9 cellular contexts compared by ENCODE assay signal in genomic region chr3:112302881-112303761, GRCh38. TPM values are rescaled to one million over a fixed set of nuclear protein-coding genes. Genes with fewer than 3 reads are reported as not detected.
DNase-seq lines count a peak whose midpoint lies in the region; ATAC-seq and TF ChIP-seq lines count a peak whose summit lies in the region.
"Had no signal": no experiment of that assay in that cellular context is flagged by ENCODE, and none has a peak within 500 bp of the region (broad histone marks: within the 10 kb centered on the region; RNA-seq: fewer than 3 reads in every experiment).

No MANE protein-coding gene starts in this region.

- H3K79me2 ChIP-seq in ACC112 (ENCODE audit: control insufficient read depth, insufficient read depth, low read length, unreplicated experiment), result no peaks in the 10 kb centered on the region

- H3K9me3 ChIP-seq in tibial nerve, result peaks cover 0 to 4% (median 0%) of the 10 kb centered on the region in 4 donors

- no peaks in the 10 kb centered on the region for H3K9me3 Mint-ChIP-seq in activated CD8-positive, alpha-beta T cell treated with anti-CD3 and anti-CD28 coated beads, Interleukin-2, amount 10 ng/mL, durations not matched to agents 7 days and 5 days (ENCODE audit: insufficient read depth)
- H3K9me3 Mint-ChIP-seq: activated naive CD4-positive, alpha-beta T cell treated with anti-CD3 and anti-CD28 coated beads, Interleukin-2, amount 50 U/mL, for 24 hours had no signal

- POLR2A ChIA-PET in activated CD8-positive, alpha-beta T cell treated with anti-CD3 and anti-CD28 coated beads, Interleukin-2, amount 10 ng/mL, durations not matched to agents 7 days and 5 days (lab: Charles Lee), result interaction anchor here (0.7 to 1.0 kb wide), 2 partner anchors 257 to 263 kb away, joined by 3 to 4 read pairs; no protein-coding TSS in a partner anchor

- H2AFZ ChIP-seq in ACC112 (ENCODE audit: low read length, unreplicated experiment), result peak overlapping the region; percentile 82

- no peaks in the 10 kb centered on the region for H3K27me3 Mint-ChIP-seq in activated CD8-positive, alpha-beta T cell treated with anti-CD3 and anti-CD28 coated beads, Interleukin-2, amount 10 ng/mL, durations not matched to agents 7 days and 5 days (ENCODE audit: low read depth)
- H3K27me3 Mint-ChIP-seq: activated naive CD4-positive, alpha-beta T cell treated with anti-CD3 and anti-CD28 coated beads, Interleukin-2, amount 50 U/mL, for 24 hours had no signal

- H3K36me3 ChIP-seq in ACC112 (ENCODE audit: insufficient read depth, low read length) (no peaks in the 10 kb centered on the region), H7 (replicated peaks; ENCODE audit: control insufficient read depth, insufficient read depth, low read length) (no peaks in the 10 kb centered on the region), tibial nerve (no peaks in the 10 kb centered on the region)

- no peak overlapping the region for H3K27ac Mint-ChIP-seq in activated CD8-positive, alpha-beta T cell treated with anti-CD3 and anti-CD28 coated beads, Interleukin-2, amount 10 ng/mL, durations not matched to agents 7 days and 5 days
- H3K27ac Mint-ChIP-seq: activated naive CD4-positive, alpha-beta T cell treated with anti-CD3 and anti-CD28 coated beads, Interleukin-2, amount 50 U/mL, for 24 hours had no signal

- H3K27ac ChIP-seq in ACC112 (ENCODE audit: low read depth, low read length) (no peak overlapping the region), tibial nerve (peak overlapping the region; percentile 29 to 66 (median 40))

- H3K4me1 ChIP-seq in ACC112 (ENCODE audit: control insufficient read depth, insufficient read depth, low read length, unreplicated experiment), result peaks cover 14% of the 10 kb centered on the region
- peaks cover 0 to 22% (median 0%) of the 10 kb centered on the region in 4 donors for H3K4me1 ChIP-seq in tibial nerve

- no peak overlapping the region for H3K4me3 Mint-ChIP-seq in activated CD8-positive, alpha-beta T cell treated with anti-CD3 and anti-CD28 coated beads, Interleukin-2, amount 10 ng/mL, durations not matched to agents 7 days and 5 days
- H3K4me3 Mint-ChIP-seq: activated naive CD4-positive, alpha-beta T cell treated with anti-CD3 and anti-CD28 coated beads, Interleukin-2, amount 50 U/mL, for 24 hours had no signal

- 12 to 13% methylated on average over 12 of the region's 12 CpGs for WGBS in tibial nerve, 2 donors

- DNase-seq in H7, result peak; percentile 17
- peak; percentile 41 for DNase-seq in activated CD8-positive, alpha-beta T cell treated with anti-CD3 and anti-CD28 coated beads, Interleukin-2, amount 10 ng/mL, durations not matched to agents 7 days and 5 days
- DNase-seq in iPS-NIHi11 (ENCODE audit: low spot score), result peak; percentile 58
- no peak for DNase-seq in tibial nerve (ENCODE audit: low spot score in 2 of 2)
- DNase-seq in amygdala (lab: John Stamatoyannopoulos, UW), result no peak
- DNase-seq in DMS 273 treated with DMSO at 0.1 percent for 48 hours (lab: John Stamatoyannopoulos, UW), result no peak

- H3K4me1 Mint-ChIP-seq in activated CD8-positive, alpha-beta T cell treated with anti-CD3 and anti-CD28 coated beads, Interleukin-2, amount 10 ng/mL, durations not matched to agents 7 days and 5 days (ENCODE audit: low read depth), result peaks cover 8% of the 10 kb centered on the region

- H3K4me3 ChIP-seq in ACC112 (ENCODE audit: low read depth, low read length), result peak overlapping the region; percentile 76
- peak overlapping the region; percentile 24 for H3K4me3 ChIP-seq in H7 (ENCODE audit: insufficient read depth, low read depth, low read length)
- peak overlapping the region; percentile 14 to 56 (median 34) for H3K4me3 ChIP-seq in tibial nerve

- TF ChIP-seq EP300 in tibial nerve (IDR thresholded peaks at IDR 0.05), result no peak

- ATAC-seq in activated CD8-positive, alpha-beta T cell treated with anti-CD3 and anti-CD28 coated beads, Interleukin-2, amount 10 ng/mL, durations not matched to agents 7 days and 5 days, result peak; percentile 69
- no peak for ATAC-seq in GM21786 (IDR thresholded peaks at IDR 0.05; ENCODE audit: unreplicated experiment)

- H3K27me3 ChIP-seq in ACC112 (ENCODE audit: insufficient read depth, low read length) (no peaks in the 10 kb centered on the region), H7 (ENCODE audit: control insufficient read depth, insufficient read depth, low read length) (no peaks in the 10 kb centered on the region), tibial nerve (no peaks in the 10 kb centered on the region)

- TF ChIP-seq CTCF in tibial nerve (IDR thresholded peaks at IDR 0.05), result no peak

- CTCF ChIA-PET in activated CD8-positive, alpha-beta T cell treated with anti-CD3 and anti-CD28 coated beads, Interleukin-2, amount 10 ng/mL, durations not matched to agents 7 days and 5 days (lab: Charles Lee), result interaction anchor here (0.6 to 4.8 kb wide), 12 partner anchors 10 to 431 kb away, joined by 3 to 55 read pairs (median 4); partner anchors contain the start of genes CD200 and SLC9C1

- no peaks in the 10 kb centered on the region for H3K36me3 Mint-ChIP-seq in activated CD8-positive, alpha-beta T cell treated with anti-CD3 and anti-CD28 coated beads, Interleukin-2, amount 10 ng/mL, durations not matched to agents 7 days and 5 days (ENCODE audit: low read depth)
- H3K36me3 Mint-ChIP-seq: activated naive CD4-positive, alpha-beta T cell treated with anti-CD3 and anti-CD28 coated beads, Interleukin-2, amount 50 U/mL, for 24 hours had no signal

- no peak for TF ChIP-seq POLR2A in tibial nerve (IDR thresholded peaks at IDR 0.05)

RNA-seq across cellular contexts. Expression of gene SLC9C1, which starts 9.1 kb away (rescaled TPM):
- 0.38 and 0.41 TPM in 2 replicates for total RNA-seq in H7 (2014; rRNA removed; shearing (Covaris generic))
- total RNA-seq in activated CD8-positive, alpha-beta T cell treated with anti-CD3 and anti-CD28 coated beads, Interleukin-2, amount 10 ng/mL, durations not matched to agents 7 days and 5 days, result not detected
- not detected for total RNA-seq in tibial nerve

RNA-seq across cellular contexts. Expression of gene CD200, which starts 29.8 kb away (rescaled TPM):
- 40.9 and 49.4 TPM in 2 replicates for total RNA-seq in H7 (2014; rRNA removed; shearing (Covaris generic))
- 1 to 10 TPM in 1 of 2 experiments, under 1 TPM in 1; 0.86 to 1.4 TPM for total RNA-seq in activated CD8-positive, alpha-beta T cell treated with anti-CD3 and anti-CD28 coated beads, Interleukin-2, amount 10 ng/mL, durations not matched to agents 7 days and 5 days
- total RNA-seq in tibial nerve, result 10 to 100 TPM in 2 of 4 donors, 1 to 10 TPM in 2; 4.5 to 12.6 (median 8.7) TPM

Comparison
In these comparisons a context has a peak if more than half of its experiments do, and no peak if none do; other contexts are left out.
1. H3K4me3 ChIP-seq: peak in every context shown above with its lines; median percentile 76 in ACC112; 34 in tibial nerve; 24 in H7.
2. DNase-seq: peak in H7 (single experiment), activated CD8-positive, alpha-beta T cell treated with anti-CD3 and anti-CD28 coated beads, Interleukin-2, amount 10 ng/mL, durations not matched to agents 7 days and 5 days (single experiment) and iPS-NIHi11 (single experiment); none in tibial nerve (0 of 2), amygdala (0 of 56) and DMS 273 treated with DMSO at 0.1 percent for 48 hours (single experiment).